In genomic region chr3:105254154-105254553, GRCh38 we compare ENCODE assay signal across 19 cellular contexts.
A peak's percentile ranks its signal among the peaks of the same experiment; 100 is the strongest.
DNase-seq lines count a peak whose midpoint lies in the region; ATAC-seq and TF ChIP-seq lines count a peak whose summit lies in the region.
"Had no signal": no experiment of that assay in that cellular context is flagged by ENCODE, and none has a peak within 500 bp of the region (broad histone marks: within the 10 kb centered on the region; RNA-seq: fewer than 3 reads in every experiment).

No MANE protein-coding gene starts in this region.

- no peak for ATAC-seq in right cardiac atrium
- ATAC-seq: HCT116, Right ventricle myocardium inferior had no signal

- no peaks in the 10 kb centered on the region for H3K36me3 ChIP-seq in HUES48 (ENCODE audit: control insufficient read depth, insufficient read depth, low read length)
- H3K36me3 ChIP-seq: BE2C, SJSA1 had no signal

- POLR2A ChIA-PET in HEK293T (lab: Yijun Ruan, JAX): no interaction called here

- H3K9me3 ChIP-seq in HUES48 (ENCODE audit: control insufficient read depth, insufficient read depth, low read length) (peaks cover 8% of the 10 kb centered on the region; the same call in 1 of the 2 replicates), right cardiac atrium (ENCODE audit: control insufficient read depth, low read length) (no peaks in the 10 kb centered on the region)
- H3K9me3 ChIP-seq: BE2C, SJSA1 had no signal

- H3K4me3 ChIP-seq in HUES48 (ENCODE audit: low read depth, low read length) (no peak overlapping the region), right cardiac atrium (ENCODE audit: low read length) (no peak overlapping the region)
- H3K4me3 ChIP-seq: SJSA1 had no signal

- CTCF ChIA-PET in HEK293T (lab: Yijun Ruan, JAX): no interaction called here

- 96% methylated on average over 2 of the region's 2 CpGs for WGBS in right cardiac atrium

- H3K4me1 ChIP-seq in HUES48 (ENCODE audit: control insufficient read depth, insufficient read depth, low read length) (peaks cover 15% of the 10 kb centered on the region), right cardiac atrium (ENCODE audit: control insufficient read depth, insufficient read depth, low read length) (no peaks in the 10 kb centered on the region)
- H3K4me1 ChIP-seq: SJSA1 had no signal

- TF ChIP-seq CTCF in glutamatergic neuron (IDR thresholded peaks at IDR 0.05; ENCODE audit: partially characterized antibody, unreplicated experiment) (no peak), osteocyte (IDR thresholded peaks at IDR 0.05) (no peak)

- peak; percentile 13 for DNase-seq in NCI-H510A treated with DMSO at 0.1 percent for 48 hours (lab: John Stamatoyannopoulos, UW)
- DNase-seq in NCI-H510A (lab: John Stamatoyannopoulos, UW): no peak
- DNase-seq in glutamatergic neuron: no peak
- DNase-seq in osteocyte (ENCODE audit: extremely low spot score, unreplicated experiment): no peak
- DNase-seq in HEK293T (ENCODE audit: extremely low spot score): no peak
- no peak for DNase-seq in right cardiac atrium
- DNase-seq: BE2C; CD4-positive, CD25-positive, alpha-beta regulatory T cell; GOT3; Kasumi-1; NCI-H1694; NCI-H2081; NCI-H524; OCI-M1; T-helper 1 cell had no signal

- H3K27ac ChIP-seq in HUES48 (ENCODE audit: low read depth, low read length): peak overlapping the region; percentile 56
- no peak overlapping the region for H3K27ac ChIP-seq in right cardiac atrium (ENCODE audit: low read length)
- H3K27ac ChIP-seq: SJSA1 had no signal

- intact Hi-C loops in right cardiac atrium (cut with DNase I): no loop called here

- H3K27ac Mint-ChIP-seq in glutamatergic neuron (ENCODE audit: unreplicated experiment): peak overlapping the region; percentile 36
- no peak overlapping the region for H3K27ac Mint-ChIP-seq in osteocyte (ENCODE audit: unreplicated experiment)
- H3K27ac Mint-ChIP-seq: CD4-positive, CD25-positive, alpha-beta regulatory T cell had no signal

- H3K27me3 ChIP-seq in HUES48 (ENCODE audit: control insufficient read depth, insufficient read depth, low read length) (no peaks in the 10 kb centered on the region), right cardiac atrium (ENCODE audit: control insufficient read depth, insufficient read depth) (no peaks in the 10 kb centered on the region)
- H3K27me3 ChIP-seq: BE2C, SJSA1 had no signal

- H3K9ac ChIP-seq in HUES48 (ENCODE audit: low read depth, low read length): no peak overlapping the region

- H3K4me1 Mint-ChIP-seq in glutamatergic neuron (ENCODE audit: low read depth, unreplicated experiment) (peaks cover 41% of the 10 kb centered on the region), osteocyte (ENCODE audit: unreplicated experiment) (peaks cover 12% of the 10 kb centered on the region)
- H3K4me1 Mint-ChIP-seq: CD4-positive, CD25-positive, alpha-beta regulatory T cell had no signal

- H3K27me3 Mint-ChIP-seq in glutamatergic neuron (ENCODE audit: unreplicated experiment): no peaks in the 10 kb centered on the region
- H3K27me3 Mint-ChIP-seq in osteocyte (ENCODE audit: unreplicated experiment): no peaks in the 10 kb centered on the region
- H3K27me3 Mint-ChIP-seq: CD4-positive, CD25-positive, alpha-beta regulatory T cell had no signal

- peaks cover 11% of the 10 kb centered on the region for H3K36me3 Mint-ChIP-seq in glutamatergic neuron (ENCODE audit: unreplicated experiment)
- no peaks in the 10 kb centered on the region for H3K36me3 Mint-ChIP-seq in osteocyte (ENCODE audit: unreplicated experiment)
- H3K36me3 Mint-ChIP-seq: CD4-positive, CD25-positive, alpha-beta regulatory T cell had no signal

- H3K4me3 Mint-ChIP-seq in glutamatergic neuron (ENCODE audit: unreplicated experiment): no peak overlapping the region
- H3K4me3 Mint-ChIP-seq in osteocyte (ENCODE audit: unreplicated experiment): no peak overlapping the region
- H3K4me3 Mint-ChIP-seq: CD4-positive, CD25-positive, alpha-beta regulatory T cell had no signal

- H3K9me3 Mint-ChIP-seq in glutamatergic neuron (ENCODE audit: unreplicated experiment): peaks cover 4% of the 10 kb centered on the region
- H3K9me3 Mint-ChIP-seq in osteocyte (ENCODE audit: unreplicated experiment): peaks cover 20% of the 10 kb centered on the region

TF ChIP-seq in HEK293T, 16 proteins besides CTCF, POLR2A, EP300 and RAD21:
- TF ChIP-seq FOXM1 (IDR thresholded peaks at IDR 0.05; ENCODE audit: borderline replicate concordance) (no peak), FOXK2 (IDR thresholded peaks at IDR 0.05) (no peak), ELF4 (IDR thresholded peaks at IDR 0.05) (no peak), TARDBP (IDR thresholded peaks at IDR 0.05) (no peak), L3MBTL2 (conservative IDR thresholded peaks at IDR 0.05) (no peak), PKNOX1 (IDR thresholded peaks at IDR 0.05) (no peak), SUZ12 (IDR thresholded peaks at IDR 0.05) (no peak), SP1 (IDR thresholded peaks at IDR 0.05) (no peak), ARNT (IDR thresholded peaks at IDR 0.05) (no peak), BHLHE40 (IDR thresholded peaks at IDR 0.05; ENCODE audit: borderline replicate concordance) (no peak), HDGF (IDR thresholded peaks at IDR 0.05; ENCODE audit: borderline replicate concordance) (no peak), CTBP1 (IDR thresholded peaks at IDR 0.05; ENCODE audit: borderline replicate concordance) (no peak), NFRKB (IDR thresholded peaks at IDR 0.05) (no peak), LEF1 (IDR thresholded peaks at IDR 0.05; ENCODE audit: borderline replicate concordance) (no peak), FOXA1 (IDR thresholded peaks at IDR 0.05) (no peak), ZNF384 (IDR thresholded peaks at IDR 0.05) (no peak)
TF ChIP-seq in HEK293T: peak in this region for 0.
